ENCODE assay signal across 8 cellular contexts in the genomic region with DNA sequence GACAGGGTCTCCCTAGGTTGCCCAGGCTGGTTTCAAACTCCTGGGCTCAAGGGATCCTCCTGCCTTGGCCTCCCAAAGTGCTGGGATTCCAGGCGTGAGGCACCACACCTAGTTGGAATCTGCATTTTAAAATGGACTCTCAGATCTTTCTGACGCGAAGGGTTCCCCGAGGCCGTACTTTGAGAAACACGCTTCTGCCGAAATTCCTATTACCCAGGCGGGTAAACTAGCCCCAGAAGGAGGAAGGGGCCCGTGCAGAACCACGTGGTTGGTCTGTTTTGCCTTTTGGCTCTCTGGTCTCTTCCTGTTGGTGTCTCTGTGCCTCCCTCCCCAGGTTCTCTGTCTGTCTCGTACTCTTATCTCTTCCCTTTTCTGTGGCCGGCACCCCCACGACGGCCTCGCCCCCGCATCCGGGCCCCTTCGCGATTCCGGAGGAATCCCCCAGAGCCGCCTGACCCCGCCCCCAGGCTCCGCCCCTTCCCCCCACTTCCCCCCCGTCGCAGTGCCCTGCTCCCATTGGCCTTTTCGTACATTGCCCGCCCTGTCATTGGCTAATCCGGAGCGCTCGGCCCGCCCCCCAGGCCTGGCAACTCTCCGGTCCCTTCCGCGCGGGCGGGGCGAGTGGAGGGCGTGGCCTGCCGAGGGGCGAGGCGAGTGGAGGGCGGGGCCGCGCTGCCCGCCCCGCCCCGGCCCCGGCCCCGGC. TPM values are rescaled to one million over a fixed set of nuclear protein-coding genes. Genes with fewer than 3 reads are reported as not detected.
DNase-seq lines count a peak whose midpoint lies in the region; ATAC-seq and TF ChIP-seq lines count a peak whose summit lies in the region.

A gene (plus strand): TSS at position 689 of the 703 bp plus-strand sequence. CDS start 12,354 bp downstream, outside the sequence.

- H4K20me1 ChIP-seq in KMS-11 (ENCODE audit: insufficient read depth), result no peaks in the 10 kb centered on the region

- TF ChIP-seq CTCF in KMS-11 (conservative IDR thresholded peaks at IDR 0.05; ENCODE audit: low read depth, low read length), result no peak
- TF ChIP-seq CTCF in Peyer's patch (IDR thresholded peaks at IDR 0.05), result no peak
- TF ChIP-seq CTCF in esophagus muscularis mucosa (IDR thresholded peaks at IDR 0.05), result no peak

- no peak for TF ChIP-seq EP300 in esophagus muscularis mucosa (IDR thresholded peaks at IDR 0.05)

- H3K4me2 ChIP-seq in KMS-11, result peak within 1 kb of the TSS; percentile 73

- H3K9ac ChIP-seq in KMS-11, result peak within 1 kb of the TSS; percentile 41; the same call in 1 of the 2 replicates

- ATAC-seq in GM21737 (IDR thresholded peaks at IDR 0.05; ENCODE audit: unreplicated experiment), result peak; percentile 77

- H2AFZ ChIP-seq in KMS-11 (ENCODE audit: low read depth), result peak within 1 kb of the TSS; percentile 47; the same call in 1 of the 2 replicates

- DNase-seq in DMS153 treated with DMSO at 0.1 percent for 48 hours (lab: John Stamatoyannopoulos, UW; ENCODE audit: unreplicated experiment) (peak; percentile 77), Peyer's patch (peak; percentile 99 to 100 (median 99)), esophagus muscularis mucosa (ENCODE audit: extremely low spot score) (peak; percentile 99), myocyte (ENCODE audit: low read depth) (peak; percentile 96)
- peak; percentile 99 for DNase-seq in activated T-cell treated with anti-CD3 and anti-CD28 coated beads, Interleukin-2, amount 50 U/mL, for 48 hours
- DNase-seq in stimulated activated CD8-positive, alpha-beta memory T cell treated with anti-CD3 and anti-CD28 coated beads, Interleukin-7, amount 100 ng/mL, for 24 hours (ENCODE audit: low read depth), result peak; percentile 99

- H3K36me3 ChIP-seq in KMS-11 (ENCODE audit: insufficient read depth), result no peaks in the 10 kb centered on the region
- H3K36me3 ChIP-seq in Peyer's patch, result no peaks in the 10 kb centered on the region
- no peaks in the 10 kb centered on the region for H3K36me3 ChIP-seq in esophagus muscularis mucosa

- no peaks in the 10 kb centered on the region for H3K79me2 ChIP-seq in KMS-11 (ENCODE audit: insufficient read depth, low read depth)

- WGBS in esophagus muscularis mucosa, result 3% methylated on average over 25 of the region's 49 CpGs

- H3K27ac ChIP-seq in KMS-11, result peak within 1 kb of the TSS; percentile 35; the same call in 1 of the 2 replicates
- H3K27ac ChIP-seq in Peyer's patch, result peak within 1 kb of the TSS; percentile 74 to 84 (median 80)
- peak within 1 kb of the TSS; percentile 71 to 83 (median 82) for H3K27ac ChIP-seq in esophagus muscularis mucosa (replicated peaks in 1 of 4)

- H3K27me3 ChIP-seq in KMS-11 (ENCODE audit: insufficient read depth, low read depth) (no peaks in the 10 kb centered on the region), Peyer's patch (no peaks in the 10 kb centered on the region), esophagus muscularis mucosa (peaks cover 0 to 8% (median 3%) of the 10 kb centered on the region in 4 donors)

- H3K4me1 ChIP-seq in KMS-11 (ENCODE audit: low read depth, poor library complexity, severe bottlenecking) (peaks cover 18% of the 10 kb centered on the region), Peyer's patch (peaks cover 0 to 33% (median 10%) of the 10 kb centered on the region in 4 donors), esophagus muscularis mucosa (peaks cover 27 to 62% (median 53%) of the 10 kb centered on the region in 4 donors)

- no peak within 1 kb of the TSS for H3K4me3 ChIP-seq in KMS-11 (IDR thresholded peaks at IDR 0.05; ENCODE audit: insufficient read depth, low read depth, low read length)
- H3K4me3 ChIP-seq in Peyer's patch, result peak within 1 kb of the TSS; percentile 66 to 92 (median 78)
- H3K4me3 ChIP-seq in esophagus muscularis mucosa, result peak within 1 kb of the TSS; percentile 78 to 88 (median 82)

- intact Hi-C loops in esophagus muscularis mucosa (cut with DNase I), result loop anchor here (5.0 kb wide), 2 partner anchors 62 to 82 kb away; a partner anchor contains a TSS

- no peaks in the 10 kb centered on the region for H3K9me3 ChIP-seq in Peyer's patch
- H3K9me3 ChIP-seq in esophagus muscularis mucosa, result no peaks in the 10 kb centered on the region

- TF ChIP-seq POLR2A in Peyer's patch (IDR thresholded peaks at IDR 0.05) (no peak), esophagus muscularis mucosa (IDR thresholded peaks at IDR 0.05; ENCODE audit: low read depth) (no peak)

RNA-seq across cellular contexts. Expression of the gene that starts here (rescaled TPM):
- 10 to 100 TPM in 2 of 4 donors, 1 to 10 TPM in 2; 7.0 to 16.5 (median 11.0) TPM for total RNA-seq in Peyer's patch
- total RNA-seq in esophagus muscularis mucosa, result 10 to 100 TPM in 3 of 4 donors, 1 to 10 TPM in 1; 5.5 to 16.5 (median 13.2) TPM
- total RNA-seq in myocyte, result 3.7 and 7.5 TPM in 2 replicates
- 8.0 TPM for polyA plus RNA-seq in myocyte (2012)
